Comparison of ENCODE assay signal across 19 cellular contexts in genomic region chrX:118286066-118286758, GRCh38.
"Had no signal": no experiment of that assay in that cellular context is flagged by ENCODE, and none has a peak within 500 bp of the region (broad histone marks: within the 10 kb centered on the region; RNA-seq: fewer than 3 reads in every experiment).

No MANE protein-coding gene starts in this region.

- H3K4me1 ChIP-seq: esophagus squamous epithelium, left lung, right lobe of liver, suprapubic skin had no signal

- H3K9me3 ChIP-seq: esophagus squamous epithelium, left lung, right lobe of liver, suprapubic skin had no signal

- FAIRE-seq: keratinocyte had no signal

- H3K36me3 ChIP-seq: esophagus squamous epithelium, left lung, right lobe of liver, suprapubic skin had no signal

- H3K27ac ChIP-seq: esophagus squamous epithelium, left lung, right lobe of liver, suprapubic skin had no signal

- H3K4me3 ChIP-seq: esophagus squamous epithelium, left lung, right lobe of liver, smooth muscle cell, suprapubic skin had no signal

- H3K27me3 ChIP-seq: esophagus squamous epithelium, left lung, right lobe of liver, suprapubic skin had no signal

- DNase-seq: activated B cell treated with CpG ODN at 0.5 μM for 24 hours; activated CD4-positive, alpha-beta memory T cell treated with anti-CD3 and anti-CD28 coated beads, Interleukin-2, amount 10 ng/mL, durations not matched to agents 7 days and 5 days; activated CD4-positive, alpha-beta T cell treated with anti-CD3 and anti-CD28 coated beads for 4 hours; activated CD8-positive, alpha-beta memory T cell treated with anti-CD3 and anti-CD28 coated beads, Interleukin-2, amount 10 ng/mL, durations not matched to agents 7 days and 5 days; activated naive CD4-positive, alpha-beta T cell; activated naive CD8-positive, alpha-beta T cell treated with anti-CD3 and anti-CD28 coated beads for 36 hours; effector memory CD8-positive, alpha-beta T cell; esophagus squamous epithelium; foreskin fibroblast; hippocampal formation; left lung; mammary epithelial cell; right lobe of liver; stimulated activated CD4-positive, alpha-beta T cell treated with anti-CD3 and anti-CD28 coated beads, Interleukin-4, amount 100 ng/mL, for 1 hour; stimulated activated naive CD8-positive, alpha-beta T cell treated with anti-CD3 and anti-CD28 coated beads, Interleukin-15, amount 100 ng/mL, for 72 hours; trophoblast cell had no signal

- ATAC-seq: activated CD8-positive, alpha-beta memory T cell treated with anti-CD3 and anti-CD28 coated beads, Interleukin-2, amount 10 ng/mL, durations not matched to agents 7 days and 5 days; effector memory CD8-positive, alpha-beta T cell; left lung; right lobe of liver; stimulated activated naive CD8-positive, alpha-beta T cell treated with anti-CD3 and anti-CD28 coated beads, Interleukin-15, amount 100 ng/mL, for 72 hours had no signal
